Comparison of ENCODE assay signal across 2 cellular contexts in the genomic region with DNA sequence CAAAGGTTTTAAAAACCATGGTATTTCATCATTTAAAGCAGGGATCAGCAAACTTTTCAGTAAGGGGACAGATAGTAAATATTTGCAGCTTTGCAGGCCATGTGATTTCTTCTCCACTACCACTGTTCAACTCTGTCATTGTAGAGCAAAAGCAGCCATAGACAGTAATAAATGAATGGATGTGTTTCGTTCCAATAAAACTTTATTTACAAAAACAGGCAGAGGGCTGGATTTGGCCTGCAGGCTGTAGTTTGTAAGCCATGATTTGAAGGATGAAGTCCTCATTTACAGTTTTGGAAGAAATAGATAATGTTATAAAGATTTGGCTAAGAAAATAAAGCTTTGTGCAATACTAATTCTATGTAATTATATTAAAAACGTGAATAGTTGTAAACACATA.
TF ChIP-seq lines count a peak whose summit lies in the region.

No MANE protein-coding gene starts in this region.

TF ChIP-seq in HCT116, 20 proteins besides CTCF, POLR2A, EP300 and RAD21:
- no peak for TF ChIP-seq ZBTB33 (IDR thresholded peaks at IDR 0.05; ENCODE audit: extremely low read depth, insufficient replicate concordance, low read length)
- no peak for TF ChIP-seq EZH2 (IDR thresholded peaks at IDR 0.05)
- TF ChIP-seq ELF1 (IDR thresholded peaks at IDR 0.05; ENCODE audit: borderline replicate concordance, low read depth) = no peak
- TF ChIP-seq SIN3A (IDR thresholded peaks at IDR 0.05; ENCODE audit: low read depth) = no peak
- no peak for TF ChIP-seq ATF3 (IDR thresholded peaks at IDR 0.05)
- no peak for TF ChIP-seq YY1 (IDR thresholded peaks at IDR 0.05; ENCODE audit: extremely low read depth, insufficient replicate concordance, low read depth, low read length)
- TF ChIP-seq ZFX (IDR thresholded peaks at IDR 0.05) = no peak
- no peak for TF ChIP-seq SRF (IDR thresholded peaks at IDR 0.05; ENCODE audit: low read depth)
- no peak for TF ChIP-seq CBX3 (IDR thresholded peaks at IDR 0.05; ENCODE audit: low read depth)
- no peak for TF ChIP-seq ZNF274 (IDR thresholded peaks at IDR 0.05; ENCODE audit: low read depth, low read length)
- TF ChIP-seq TCF7L2 (IDR thresholded peaks at IDR 0.05; ENCODE audit: borderline replicate concordance, extremely low read depth, insufficient read depth, insufficient read length) = no peak
- no peak for TF ChIP-seq EZH2phosphoT487 (IDR thresholded peaks at IDR 0.05; ENCODE audit: borderline replicate concordance)
- TF ChIP-seq EGR1 (IDR thresholded peaks at IDR 0.05; ENCODE audit: low read depth) = no peak
- no peak for TF ChIP-seq POLR2AphosphoS5 (IDR thresholded peaks at IDR 0.05; ENCODE audit: low read depth, low read length)
- no peak for TF ChIP-seq CEBPB (IDR thresholded peaks at IDR 0.05; ENCODE audit: low read depth)
- no peak for TF ChIP-seq FOSL1 (IDR thresholded peaks at IDR 0.05; ENCODE audit: low read depth)
- no peak for TF ChIP-seq MAX (IDR thresholded peaks at IDR 0.05)

TF ChIP-seq in K562, 482 proteins besides CTCF, POLR2A, EP300 and RAD21:
- TF ChIP-seq ZBTB40 (IDR thresholded peaks at IDR 0.05) = peak; percentile 79
- TF ChIP-seq ZBTB40 (CRISPR knock-in tag; IDR thresholded peaks at IDR 0.05) = no peak
- TF ChIP-seq E2F8 (IDR thresholded peaks at IDR 0.05; ENCODE audit: low read depth, partially characterized antibody) = no peak
- TF ChIP-seq CREB1 (IDR thresholded peaks at IDR 0.05) = no peak
- no peak for TF ChIP-seq CREB1 (CRISPR knock-in tag; IDR thresholded peaks at IDR 0.05)
